ENCODE assay signal across 25 cellular contexts in the genomic region with DNA sequence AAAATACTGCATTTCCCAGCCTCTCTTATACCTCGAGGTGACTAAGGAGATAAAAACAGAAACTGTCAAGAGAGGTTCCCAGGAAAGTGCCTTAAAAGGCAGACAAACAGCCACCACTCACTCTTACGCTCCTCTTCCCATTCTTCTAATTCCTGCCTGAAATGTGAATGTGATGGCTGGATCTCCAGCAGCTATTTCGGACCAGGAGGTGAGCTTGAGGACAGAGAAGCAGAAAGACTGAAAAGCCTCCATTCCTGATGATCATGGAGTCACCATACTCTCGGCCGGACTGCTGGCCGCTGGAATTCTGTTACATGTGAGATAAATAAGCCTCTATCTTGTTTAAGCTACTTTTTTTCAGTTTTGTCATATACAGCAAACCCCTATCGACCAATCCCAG. TPM values are rescaled to one million over a fixed set of nuclear protein-coding genes. Genes with fewer than 3 reads are reported as not detected.
"Had no signal": no experiment of that assay in that cellular context is flagged by ENCODE, and none has a peak within 500 bp of the region (broad histone marks: within the 10 kb centered on the region; RNA-seq: fewer than 3 reads in every experiment).

No MANE protein-coding gene starts in this region.

- H3K36me3 ChIP-seq: SJCRH30 had no signal

- H3K9ac ChIP-seq: KMS-11 had no signal

- FAIRE-seq: HepG2, RCC 7860 had no signal

- ATAC-seq: HepG2, SK-N-SH treated with all-trans-retinoic acid at 6 μM for 48 hours had no signal

- DNase-seq: IMR-90, MV-4-11, NCI-H1048, NCI-H1105, NCI-H1417, NCI-H1436 treated with DMSO at 0.1 percent for 48 hours, NCI-H1694, NCI-H187 treated with DMSO at 0.1 percent for 48 hours, NCI-H2029 treated with DMSO at 0.1 percent for 48 hours, NCI-H345, NCI-H526 treated with DMSO at 0.1 percent for 48 hours, NCI-H748 treated with DMSO at 0.1 percent for 48 hours, RPMI8226, SHP77 treated with DMSO at 0.1 percent for 48 hours, SJCRH30, T-helper 2 cell had no signal

- H3K27ac ChIP-seq: KMS-11, SJCRH30 had no signal

- H3K4me3 ChIP-seq: SJCRH30 had no signal

- H3K9me3 ChIP-seq: SJCRH30 had no signal

- H3K4me1 ChIP-seq: SJCRH30 had no signal

- H3K4me2 ChIP-seq: KMS-11 had no signal

RNA-seq across cellular contexts. Expression of gene BHLHA9, which starts 49.0 kb away (rescaled TPM):
- total RNA-seq: HepG2; HT1080; IMR-90; LHCN-M2; MCF 10A; NCI-H460; SJCRH30; T-helper 1 cell treated with Interleukin-12 subunit alpha and Interleukin-12 subunit beta and Interleukin-4 antibody, amounts not matched to agents 30 ng/mL and 1 ng/mL, for 36 hours had no signal
- polyA plus RNA-seq: HepG2, IMR-90 had no signal

RNA-seq across cellular contexts. Expression of gene TRARG1, which starts 58.3 kb away (rescaled TPM):
- total RNA-seq: HepG2, HT1080, IMR-90, LHCN-M2, MCF 10A, NCI-H460, SJCRH30 had no signal
- polyA plus RNA-seq: HepG2, IMR-90 had no signal
